ENCODE assay signal across 13 cellular contexts in genomic region chr20:63103402-63104311, GRCh38.
DNase-seq lines count a peak whose midpoint lies in the region; ATAC-seq, FAIRE-seq and TF ChIP-seq lines count a peak whose summit lies in the region.
"Had no signal": no experiment of that assay in that cellular context is flagged by ENCODE, and none has a peak within 500 bp of the region (broad histone marks: within the 10 kb centered on the region; RNA-seq: fewer than 3 reads in every experiment).

No MANE protein-coding gene starts in this region.

- TF ChIP-seq CTCF in HepG2 (CRISPR knock-in tag; IDR thresholded peaks at IDR 0.05) = no peak
- TF ChIP-seq CTCF in mammary epithelial cell (conservative IDR thresholded peaks at IDR 0.05 in 1 of 2, IDR thresholded peaks at IDR 0.05 in 1 of 2; ENCODE audit: extremely low read depth in 1 of 2, insufficient read depth in 1 of 2, low read depth in 1 of 2, low read length in 2 of 2) = no peak

- H3K79me2 ChIP-seq in HepG2 (ENCODE audit: insufficient read depth, low read length) = no peaks in the 10 kb centered on the region
- no peaks in the 10 kb centered on the region for H3K79me2 ChIP-seq in mammary epithelial cell (ENCODE audit: insufficient read depth, low read length)

- peaks cover 5% of the 10 kb centered on the region for H3K9me3 Mint-ChIP-seq in T-helper 2 cell treated with Interferon-gamma antibody and Interleukin-4, amounts not matched to agents 5 μg/mL and 100 μg/mL, for 36 hours

- H3K27ac ChIP-seq in HepG2 (ENCODE audit: extremely low read length, insufficient read depth, low read length) (no peak overlapping the region), mammary epithelial cell (ENCODE audit: insufficient read depth, low read depth, low read length) (no peak overlapping the region)
- H3K27ac ChIP-seq: colonic mucosa had no signal

- no peak overlapping the region for H3K4me3 Mint-ChIP-seq in T-helper 2 cell treated with Interferon-gamma antibody and Interleukin-4, amounts not matched to agents 5 μg/mL and 100 μg/mL, for 36 hours

- peak; percentile 26 for DNase-seq in NCI-H2227 (lab: John Stamatoyannopoulos, UW; ENCODE audit: unreplicated experiment)
- no peak for DNase-seq in NCI-H2227 treated with DMSO at 0.1 percent for 48 hours (lab: John Stamatoyannopoulos, UW)
- DNase-seq in Caki2 (ENCODE audit: low read depth) = peak; percentile 16
- no peak for DNase-seq in T-helper 2 cell treated with Interferon-gamma antibody and Interleukin-4, amounts not matched to agents 5 μg/mL and 100 μg/mL, for 36 hours (ENCODE audit: low spot score)
- DNase-seq in HepG2 (ENCODE audit: low spot score) = no peak
- DNase-seq in mammary epithelial cell = no peak
- DNase-seq in NCI-H1048 (lab: John Stamatoyannopoulos, UW) = no peak
- DNase-seq: NCI-H510A treated with DMSO at 0.1 percent for 48 hours, SHP77 treated with DMSO at 0.1 percent for 48 hours had no signal

- no peaks in the 10 kb centered on the region for H3K36me3 Mint-ChIP-seq in T-helper 2 cell treated with Interferon-gamma antibody and Interleukin-4, amounts not matched to agents 5 μg/mL and 100 μg/mL, for 36 hours (ENCODE audit: low read depth)

- intact Hi-C loops in HepG2 (cut with micrococcal nuclease; ENCODE audit: unreplicated experiment) = no loop called here
- intact Hi-C loops in mammary epithelial cell (cut with micrococcal nuclease) = no loop called here

- no peaks in the 10 kb centered on the region for H3K9me3 ChIP-seq in HepG2 (ENCODE audit: low read length)
- no peaks in the 10 kb centered on the region for H3K9me3 ChIP-seq in mammary epithelial cell (replicated peaks; ENCODE audit: insufficient read depth, low read length)
- H3K9me3 ChIP-seq: colonic mucosa, uterus had no signal

- peaks cover 16 to 61% of the 10 kb centered on the region in 2 experiments; a peak in 4 of 5 replicates for H3K27me3 ChIP-seq in HepG2 (ENCODE audit: control insufficient read depth in 1 of 2, insufficient read depth in 2 of 2, low read length in 2 of 2)
- peaks cover 2% of the 10 kb centered on the region for H3K27me3 ChIP-seq in mammary epithelial cell (ENCODE audit: insufficient read depth, low read length)
- H3K27me3 ChIP-seq: colonic mucosa, uterus had no signal

- CTCF ChIA-PET in HepG2 (lab: Yijun Ruan, JAX; ENCODE audit: low intra/inter-chr PET ratio, low total read pairs) = no interaction called here
- CTCF ChIA-PET in mammary epithelial cell (lab: Charles Lee; ENCODE audit: low non-redundant PET) = no interaction called here

- H3K4me3 ChIP-seq in HepG2 (replicated peaks in 1 of 3; ENCODE audit: insufficient read depth in 1 of 3, low read depth in 2 of 3, low read length in 3 of 3) (no peak overlapping the region), mammary epithelial cell (replicated peaks in 1 of 3; ENCODE audit: insufficient read depth in 1 of 3, low read depth in 2 of 3, low read length in 3 of 3) (no peak overlapping the region)

- H3K4me1 ChIP-seq in HepG2 (ENCODE audit: insufficient read depth, low read length) (peaks cover 9% of the 10 kb centered on the region; the same call in 1 of the 2 replicates), mammary epithelial cell (ENCODE audit: insufficient read depth, low read length) (peaks cover 14% of the 10 kb centered on the region)
- H3K4me1 ChIP-seq: colonic mucosa had no signal

- POLR2A ChIA-PET in HepG2 (lab: Yijun Ruan, JAX) = no interaction called here

- TF ChIP-seq POLR2A in HepG2 (IDR thresholded peaks at IDR 0.05; ENCODE audit: insufficient read depth in 1 of 2, low read depth in 2 of 2, low read length in 2 of 2) = no peak

- TF ChIP-seq EP300 in HepG2 (IDR thresholded peaks at IDR 0.05; ENCODE audit: low read depth in 2 of 2, low read length in 2 of 2) = no peak
- TF ChIP-seq EP300 in HepG2 (CRISPR knock-in tag; IDR thresholded peaks at IDR 0.05; ENCODE audit: borderline replicate concordance) = no peak

- H4K20me1 ChIP-seq in HepG2 (ENCODE audit: insufficient read depth, low read length) (peaks cover 11% of the 10 kb centered on the region; the same call in 1 of the 2 replicates), mammary epithelial cell (ENCODE audit: insufficient read depth, low read length) (no peaks in the 10 kb centered on the region)

- H2AFZ ChIP-seq in HepG2 (ENCODE audit: low read length) (no peak overlapping the region), mammary epithelial cell (ENCODE audit: low read depth, low read length) (no peak overlapping the region)

- FAIRE-seq in HepG2 (lab: Jason Lieb, UNC) = no peak

- BruUV-seq in HepG2 (replicated peaks; lab: Mats Ljungman, UMichigan) = no TSS peak
- no TSS peak for BruUV-seq in mammary epithelial cell (replicated peaks; lab: Mats Ljungman, UMichigan)

- WGBS in HepG2 (ENCODE audit: low lambda C conversion rate) = 46% methylated on average over 17 of the region's 21 CpGs
- 67% methylated on average over 13 of the region's 21 CpGs for WGBS in mammary epithelial cell (ENCODE audit: low coverage, missing lambda C conversion rate)

- H3K27ac Mint-ChIP-seq in T-helper 2 cell treated with Interferon-gamma antibody and Interleukin-4, amounts not matched to agents 5 μg/mL and 100 μg/mL, for 36 hours = peak overlapping the region; percentile 35
- H3K27ac Mint-ChIP-seq: nephron progenitor cell had no signal

- ATAC-seq in HepG2 = peak; percentile 9; the same call in 1 of the 3 replicates
- no peak for ATAC-seq in GM18498 (IDR thresholded peaks at IDR 0.05; ENCODE audit: unreplicated experiment)

- H3K36me3 ChIP-seq in HepG2 (replicated peaks in 1 of 2; ENCODE audit: control insufficient read depth in 1 of 2, insufficient read depth in 2 of 2, low read length in 2 of 2) = no peaks in the 10 kb centered on the region
- no peaks in the 10 kb centered on the region for H3K36me3 ChIP-seq in mammary epithelial cell (ENCODE audit: insufficient read depth, low read length)
- H3K36me3 ChIP-seq: colonic mucosa, uterus had no signal

- TF ChIP-seq RAD21 in HepG2 (CRISPR knock-in tag; IDR thresholded peaks at IDR 0.05) = no peak

- in situ Hi-C loops in Caki2 (cut with HindIII; ENCODE audit: low pct_unique_long_range_greater_than_20kb, low sequenced_read_pairs) = no loop called here
- in situ Hi-C loops in HepG2 (cut with HindIII; ENCODE audit: extremely low pct_ligation_motif_present, low pct_unique_long_range_greater_than_20kb) = no loop called here
- in situ Hi-C loops in mammary epithelial cell (cut with MboI; ENCODE audit: low sequenced_read_pairs in 2 of 2) = no loop called here

- H3K4me1 Mint-ChIP-seq in T-helper 2 cell treated with Interferon-gamma antibody and Interleukin-4, amounts not matched to agents 5 μg/mL and 100 μg/mL, for 36 hours (ENCODE audit: low read depth) = peaks cover 3% of the 10 kb centered on the region

- dilution Hi-C loops in mammary epithelial cell (cut with HindIII; ENCODE audit: low sequenced_read_pairs) = no loop called here

- H3K9ac ChIP-seq in HepG2 (ENCODE audit: insufficient read depth, low read depth, low read length) = no peak overlapping the region
- no peak overlapping the region for H3K9ac ChIP-seq in mammary epithelial cell (ENCODE audit: insufficient read depth, low read length)

- H3K4me2 ChIP-seq in HepG2 (ENCODE audit: low read depth, low read length) (no peak overlapping the region), mammary epithelial cell (ENCODE audit: insufficient read depth, low read depth, low read length) (no peak overlapping the region)

- H3K27me3 Mint-ChIP-seq in T-helper 2 cell treated with Interferon-gamma antibody and Interleukin-4, amounts not matched to agents 5 μg/mL and 100 μg/mL, for 36 hours (ENCODE audit: low read depth) = no peaks in the 10 kb centered on the region

TF ChIP-seq in HepG2, 621 proteins besides CTCF, POLR2A, EP300 and RAD21 (continues in another document):
- TF ChIP-seq HNF4A (CRISPR knock-in tag; IDR thresholded peaks at IDR 0.05) = 0 out of 2 replicates have a peak, but pooled peaks have one; percentile 22
- TF ChIP-seq ZNF83 (CRISPR knock-in tag; IDR thresholded peaks at IDR 0.05; ENCODE audit: borderline replicate concordance) = no peak
- TF ChIP-seq HIC2 (CRISPR knock-in tag; IDR thresholded peaks at IDR 0.05; ENCODE audit: low read depth) = no peak
- no peak for TF ChIP-seq ZNF253 (CRISPR knock-in tag; IDR thresholded peaks at IDR 0.05; ENCODE audit: borderline replicate concordance)
- TF ChIP-seq NBN (conservative IDR thresholded peaks at IDR 0.05) = no peak
- TF ChIP-seq PHF20 (CRISPR knock-in tag; IDR thresholded peaks at IDR 0.05) = no peak
- TF ChIP-seq BHLHE40 (IDR thresholded peaks at IDR 0.05; ENCODE audit: low read length) = peak; percentile 53; the same call in 1 of the 2 replicates
- TF ChIP-seq ATAD3A (CRISPR knock-in tag; IDR thresholded peaks at IDR 0.05) = no peak
- TF ChIP-seq, protein P1, sequence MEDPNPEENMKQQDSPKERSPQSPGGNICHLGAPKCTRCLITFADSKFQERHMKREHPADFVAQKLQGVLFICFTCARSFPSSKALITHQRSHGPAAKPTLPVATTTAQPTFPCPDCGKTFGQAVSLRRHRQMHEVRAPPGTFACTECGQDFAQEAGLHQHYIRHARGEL (CRISPR knock-in tag; IDR thresholded peaks at IDR 0.05) = no peak
- TF ChIP-seq ZNF552 (CRISPR knock-in tag; IDR thresholded peaks at IDR 0.05; ENCODE audit: borderline replicate concordance) = no peak
- no peak for TF ChIP-seq NFKB2 (CRISPR knock-in tag; IDR thresholded peaks at IDR 0.05; ENCODE audit: borderline replicate concordance)
- TF ChIP-seq KLF12 (CRISPR knock-in tag; IDR thresholded peaks at IDR 0.05; ENCODE audit: borderline replicate concordance) = no peak
- peak; percentile 87 for TF ChIP-seq ZNF263 (CRISPR knock-in tag; IDR thresholded peaks at IDR 0.05)
- TF ChIP-seq HNRNPL (IDR thresholded peaks at IDR 0.05; ENCODE audit: low read depth, low read length) = no peak

Comparison
In these comparisons a context has a peak if more than half of its experiments do, and no peak if none do; other contexts are left out.
1. DNase-seq: peak in NCI-H2227 (single experiment) and Caki2 (single experiment); none in NCI-H2227 treated with DMSO at 0.1 percent for 48 hours (single experiment), T-helper 2 cell treated with Interferon-gamma antibody and Interleukin-4, amounts not matched to agents 5 μg/mL and 100 μg/mL, for 36 hours (single experiment), HepG2 (single experiment), mammary epithelial cell (single experiment) and NCI-H1048 (single experiment).